ENCODE assay signal across 31 cellular contexts in genomic region chr7:136957391-136957790, GRCh38.
DNase-seq lines count a peak whose midpoint lies in the region; ATAC-seq, FAIRE-seq and TF ChIP-seq lines count a peak whose summit lies in the region.
"Had no signal": no experiment of that assay in that cellular context is flagged by ENCODE, and none has a peak within 500 bp of the region (broad histone marks: within the 10 kb centered on the region; RNA-seq: fewer than 3 reads in every experiment).

No MANE protein-coding gene starts in this region.

- H2AFZ ChIP-seq in endothelial cell of umbilical vein (ENCODE audit: low read depth, low read length), result no peak overlapping the region

- POLR2A ChIA-PET in endothelial cell of umbilical vein (lab: Charles Lee) (interaction anchor here (1.2 kb wide), 1 partner anchor 32 kb away, joined by 3 read pairs; no protein-coding TSS in a partner anchor), RWPE1 (lab: Yijun Ruan, JAX; ENCODE audit: low non-redundant PET) (no interaction called here)

- H3K9ac ChIP-seq in endothelial cell of umbilical vein (replicated peaks; ENCODE audit: extremely low read depth, insufficient read depth, low read length), result peak overlapping the region; percentile 46
- H3K9ac ChIP-seq: SK-N-SH had no signal

- no peak overlapping the region for H3K4me3 Mint-ChIP-seq in osteocyte (ENCODE audit: unreplicated experiment)
- H3K4me3 Mint-ChIP-seq: activated CD8-positive, alpha-beta T cell treated with anti-CD3 and anti-CD28 coated beads for 36 hours; activated naive CD4-positive, alpha-beta T cell treated with anti-CD3 and anti-CD28 coated beads, Interleukin-2, amount 50 U/mL, for 24 hours; dendritic cell treated with granulocyte-macrophage colony-stimulating factor and Interleukin-4, amounts not matched to agents 40 ng/mL and 50 ng/mL, for 4 days; endodermal cell; mesothelial cell of epicardium; naive thymus-derived CD8-positive, alpha-beta T cell had no signal

- peak overlapping the region; percentile 94 for H3K27ac Mint-ChIP-seq in osteocyte (ENCODE audit: unreplicated experiment)
- H3K27ac Mint-ChIP-seq: activated CD8-positive, alpha-beta T cell treated with anti-CD3 and anti-CD28 coated beads for 36 hours; activated naive CD4-positive, alpha-beta T cell treated with anti-CD3 and anti-CD28 coated beads, Interleukin-2, amount 50 U/mL, for 24 hours; activated T-helper 2 cell treated with anti-CD3 and anti-CD28 coated beads, Interferon-gamma antibody, Interleukin-2, Interleukin-4, amounts not matched to agents 10 μg/mL and 5 μg/mL and 100 μg/mL, durations not matched to agents 14 hours and 24 hours and 36 hours; dendritic cell treated with granulocyte-macrophage colony-stimulating factor and Interleukin-4, amounts not matched to agents 40 ng/mL and 50 ng/mL, for 4 days; endodermal cell; mesothelial cell of epicardium; naive thymus-derived CD8-positive, alpha-beta T cell had no signal

- no peaks in the 10 kb centered on the region for H3K9me1 ChIP-seq in endothelial cell of umbilical vein (replicated peaks; ENCODE audit: control insufficient read depth, extremely low read depth, insufficient read depth, low read length)

- dilution Hi-C loops in endothelial cell of umbilical vein (cut with MboI; ENCODE audit: extremely low pct_ligation_motif_present, low sequenced_read_pairs), result no loop called here

- CTCF ChIA-PET in endothelial cell of umbilical vein (lab: Charles Lee) (interaction anchor here (1.0 to 2.1 kb wide), 5 partner anchors 14 to 623 kb away, joined by 3 to 10 read pairs (median 4); no protein-coding TSS in a partner anchor), RWPE1 (lab: Yijun Ruan, JAX) (no interaction called here)

- intact Hi-C loops in endothelial cell of umbilical vein (cut with micrococcal nuclease), result loop anchor here (5.0 to 10.0 kb wide), 4 partner anchors 85 to 1047 kb away; partner anchors contain the start of gene CREB3L2

- no peaks in the 10 kb centered on the region for H3K36me3 ChIP-seq in endothelial cell of umbilical vein (ENCODE audit: control insufficient read depth in 2 of 2, extremely low read depth in 1 of 2, insufficient read depth in 2 of 2, low read length in 2 of 2)
- H3K36me3 ChIP-seq: esophagus muscularis mucosa, Peyer's patch, tibial artery had no signal

- H4K20me1 ChIP-seq in endothelial cell of umbilical vein (replicated peaks; ENCODE audit: control insufficient read depth, extremely low read depth, insufficient read depth, low read length), result no peaks in the 10 kb centered on the region

- peaks cover 15% of the 10 kb centered on the region for H3K36me3 Mint-ChIP-seq in osteocyte (ENCODE audit: unreplicated experiment)
- H3K36me3 Mint-ChIP-seq: activated naive CD4-positive, alpha-beta T cell treated with anti-CD3 and anti-CD28 coated beads, Interleukin-2, amount 50 U/mL, for 24 hours; naive thymus-derived CD8-positive, alpha-beta T cell had no signal

- peaks cover 46% of the 10 kb centered on the region for H3K4me1 ChIP-seq in endothelial cell of umbilical vein (ENCODE audit: control insufficient read depth, extremely low read depth, insufficient read depth, low read length)
- H3K4me1 ChIP-seq: Peyer's patch had no signal

- peaks cover 55% of the 10 kb centered on the region for H3K4me1 Mint-ChIP-seq in osteocyte (ENCODE audit: unreplicated experiment)
- H3K4me1 Mint-ChIP-seq: activated naive CD4-positive, alpha-beta T cell treated with anti-CD3 and anti-CD28 coated beads, Interleukin-2, amount 50 U/mL, for 24 hours; endodermal cell; naive thymus-derived CD8-positive, alpha-beta T cell had no signal

- no peak overlapping the region for H3K4me3 ChIP-seq in endothelial cell of umbilical vein (replicated peaks in 1 of 3; ENCODE audit: insufficient read depth in 1 of 3, low read depth in 1 of 3, low read length in 3 of 3)
- H3K4me3 ChIP-seq: esophagus muscularis mucosa, K562, Peyer's patch, tibial artery had no signal

- no TSS peak for BruUV-seq in endothelial cell of umbilical vein (replicated peaks; lab: Mats Ljungman, UMichigan)

- DNase-seq in EH (ENCODE audit: low read depth) (peak; percentile 59), M059J (ENCODE audit: low read depth) (peak; percentile 80), endothelial cell of umbilical vein (ENCODE audit: low read depth, low spot score) (no peak), osteocyte (ENCODE audit: extremely low spot score, unreplicated experiment) (no peak), RWPE1 (ENCODE audit: low spot score) (no peak)
- DNase-seq: activated CD4-positive, alpha-beta T cell treated with anti-CD3 and anti-CD28 coated beads for 1 hour; activated CD8-positive, alpha-beta T cell treated with anti-CD3 and anti-CD28 coated beads for 36 hours; anterior cingulate cortex; C1 segment of cervical spinal cord; COR-L47; DMS79; endodermal cell; islet precursor cell; MM.1S; naive thymus-derived CD8-positive, alpha-beta T cell; NCI-H2029 treated with DMSO at 0.1 percent for 48 hours; NCI-H2227 treated with DMSO at 0.1 percent for 48 hours; NCI-H69; Peyer's patch; SK-N-SH; stimulated activated CD4-positive, alpha-beta T cell treated with anti-CD3 and anti-CD28 coated beads, Interleukin-2, amount 100 ng/mL, for 24 hours; T-helper 2 cell; tibial artery had no signal

- no peaks in the 10 kb centered on the region for H3K9me3 Mint-ChIP-seq in osteocyte (ENCODE audit: unreplicated experiment)
- H3K9me3 Mint-ChIP-seq: endodermal cell had no signal

- TF ChIP-seq POLR2A in endothelial cell of umbilical vein (IDR thresholded peaks at IDR 0.05; ENCODE audit: low read depth, low read length), result no peak

- no peaks in the 10 kb centered on the region for H3K27me3 ChIP-seq in endothelial cell of umbilical vein (ENCODE audit: control insufficient read depth in 2 of 2, insufficient read depth in 2 of 2, low read length in 2 of 2)
- H3K27me3 ChIP-seq: esophagus muscularis mucosa, Peyer's patch, tibial artery had no signal

- H3K27ac ChIP-seq in endothelial cell of umbilical vein (ENCODE audit: insufficient read depth, low read depth, low read length), result peak overlapping the region; percentile 93
- H3K27ac ChIP-seq in RWPE1, result no peak overlapping the region
- H3K27ac ChIP-seq: Peyer's patch, tibial artery had no signal

- no peak for FAIRE-seq in endothelial cell of umbilical vein (lab: Jason Lieb, UNC)
- FAIRE-seq: K562 had no signal

- H3K79me2 ChIP-seq in endothelial cell of umbilical vein (ENCODE audit: control insufficient read depth, insufficient read depth, low read length), result no peaks in the 10 kb centered on the region

- TF ChIP-seq CTCF in endothelial cell of umbilical vein (IDR thresholded peaks at IDR 0.05; ENCODE audit: extremely low read depth in 1 of 2, insufficient read depth in 1 of 2, low read depth in 1 of 2, low read length in 2 of 2), result no peak
- no peak for TF ChIP-seq CTCF in osteocyte (IDR thresholded peaks at IDR 0.05)
- no peak for TF ChIP-seq CTCF in RWPE1 (conservative IDR thresholded peaks at IDR 0.05; ENCODE audit: low read depth)

- H3K27me3 Mint-ChIP-seq in osteocyte (ENCODE audit: unreplicated experiment), result no peaks in the 10 kb centered on the region
- H3K27me3 Mint-ChIP-seq: activated CD8-positive, alpha-beta T cell treated with anti-CD3 and anti-CD28 coated beads for 36 hours; activated naive CD4-positive, alpha-beta T cell treated with anti-CD3 and anti-CD28 coated beads, Interleukin-2, amount 50 U/mL, for 24 hours; dendritic cell treated with granulocyte-macrophage colony-stimulating factor and Interleukin-4, amounts not matched to agents 40 ng/mL and 50 ng/mL, for 4 days; naive thymus-derived CD8-positive, alpha-beta T cell had no signal

- H3K9me3 ChIP-seq in endothelial cell of umbilical vein (replicated peaks; ENCODE audit: control insufficient read depth, insufficient read depth, low read length), result no peaks in the 10 kb centered on the region
- H3K9me3 ChIP-seq: esophagus muscularis mucosa, Peyer's patch, SK-N-SH, tibial artery had no signal

- no peak for ATAC-seq in HG02981 (IDR thresholded peaks at IDR 0.05; ENCODE audit: unreplicated experiment)
- ATAC-seq in HG02642 (IDR thresholded peaks at IDR 0.05; ENCODE audit: poor library complexity, unreplicated experiment), result no peak
- ATAC-seq: activated CD8-positive, alpha-beta T cell treated with anti-CD3 and anti-CD28 coated beads for 36 hours; K562; naive thymus-derived CD8-positive, alpha-beta T cell had no signal

- H3K4me2 ChIP-seq in endothelial cell of umbilical vein (ENCODE audit: insufficient read depth, low read length), result peak overlapping the region; percentile 94
- H3K4me2 ChIP-seq: SK-N-SH had no signal

TF ChIP-seq in endothelial cell of umbilical vein, 7 proteins besides CTCF, POLR2A, EP300 and RAD21:
- TF ChIP-seq FOS (IDR thresholded peaks at IDR 0.05; ENCODE audit: borderline replicate concordance, insufficient read depth, low read length), result no peak
- no peak for TF ChIP-seq JUN (IDR thresholded peaks at IDR 0.05; ENCODE audit: borderline replicate concordance, insufficient read depth, insufficient read length, low read depth)
- no peak for TF ChIP-seq MAX (IDR thresholded peaks at IDR 0.05; ENCODE audit: insufficient read depth, insufficient read length)
- no peak for TF ChIP-seq POLR2AphosphoS5 (IDR thresholded peaks at IDR 0.05; ENCODE audit: insufficient read depth, low read depth, low read length)
- no peak for TF ChIP-seq MYC (IDR thresholded peaks at IDR 0.05; ENCODE audit: low read depth, low read length)
- TF ChIP-seq EZH2 (IDR thresholded peaks at IDR 0.05; ENCODE audit: borderline replicate concordance, low read depth, low read length, severe bottlenecking), result no peak
- no peak for TF ChIP-seq GATA2 (IDR thresholded peaks at IDR 0.05; ENCODE audit: insufficient read depth, insufficient read length, low read depth, low read length)

Comparison
In these comparisons a context has a peak if more than half of its experiments do, and no peak if none do; other contexts are left out.
1. DNase-seq: peak in EH (single experiment) and M059J (single experiment); none in endothelial cell of umbilical vein (single experiment), osteocyte (single experiment) and RWPE1 (single experiment).